ENCODE assay signal across 8 cellular contexts in the genomic region with DNA sequence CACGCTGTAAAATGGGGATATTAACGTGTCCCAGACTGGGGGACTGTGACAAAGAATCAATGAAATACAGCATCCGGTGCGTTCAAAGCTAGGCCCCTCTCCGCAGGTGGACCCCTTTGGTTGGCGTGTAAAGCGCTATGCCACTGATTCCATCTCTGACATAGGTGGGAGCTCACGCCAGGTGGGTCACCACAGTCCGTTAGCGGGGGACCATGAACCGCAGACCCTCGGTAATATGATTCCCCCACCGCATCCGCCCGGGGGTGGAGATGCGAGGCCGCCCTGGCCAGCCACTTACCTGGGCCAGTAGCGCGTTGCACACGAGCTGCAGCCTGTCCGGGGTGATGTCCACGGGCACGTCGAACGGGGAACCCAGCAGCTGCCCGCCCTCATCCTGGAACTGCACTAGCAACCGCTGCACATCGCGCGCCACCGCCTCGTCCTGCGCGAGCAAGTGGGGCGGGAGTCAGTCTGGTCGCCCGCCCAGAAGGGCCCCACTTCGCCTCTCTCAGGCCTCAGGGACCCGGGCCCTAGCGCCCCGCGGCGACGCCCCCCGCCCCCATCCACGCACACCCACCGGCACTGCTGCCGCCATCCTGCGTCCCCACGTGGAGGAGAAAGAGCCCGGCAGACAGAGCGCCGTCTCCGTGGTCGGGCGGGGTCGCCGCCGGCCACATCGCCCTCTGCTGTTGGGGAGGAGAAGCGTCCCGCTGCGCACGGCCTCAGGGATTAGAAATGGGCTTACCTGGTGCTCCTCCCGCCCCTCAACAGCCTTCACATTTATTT. TPM values are rescaled to one million over a fixed set of nuclear protein-coding genes. Genes with fewer than 3 reads are reported as not detected.
DNase-seq lines count a peak whose midpoint lies in the region; ATAC-seq, FAIRE-seq and TF ChIP-seq lines count a peak whose summit lies in the region.

A gene (minus strand): TSS at position 623 of the 786 bp plus-strand sequence. CDS start 28 bp downstream, at position 595.

- FAIRE-seq in small intestine (lab: Jason Lieb, UNC): no peak

- peak within 1 kb of the TSS; percentile 74 for H3K27ac ChIP-seq in WERI-Rb-1
- H3K27ac ChIP-seq in breast epithelium: peak within 1 kb of the TSS in 1 of 2 donors; percentile 14
- no peak within 1 kb of the TSS for H3K27ac ChIP-seq in small intestine (ENCODE audit: low read depth in 1 of 2, low read length in 1 of 2)

- intact Hi-C loops in breast epithelium (cut with DNase I; ENCODE audit: low total_unique reads): no loop called here

- TF ChIP-seq CTCF in WERI-Rb-1 (IDR thresholded peaks at IDR 0.05; ENCODE audit: low read depth, low read length) (peak; percentile 95), breast epithelium (IDR thresholded peaks at IDR 0.05) (peak; percentile 78 to 88 (median 85))

- H3K9me3 ChIP-seq in WERI-Rb-1 (ENCODE audit: severe bottlenecking) (no peaks in the 10 kb centered on the region), breast epithelium (no peaks in the 10 kb centered on the region), small intestine (ENCODE audit: control insufficient read depth, low read depth) (no peaks in the 10 kb centered on the region)

- H3K4me1 ChIP-seq in breast epithelium: peaks cover 0 to 6% of the 10 kb centered on the region in 2 donors
- no peaks in the 10 kb centered on the region for H3K4me1 ChIP-seq in small intestine (ENCODE audit: control insufficient read depth in 2 of 2, insufficient read depth in 1 of 2, low read depth in 1 of 2, low read length in 1 of 2)

- ATAC-seq in GM18511 (IDR thresholded peaks at IDR 0.05; ENCODE audit: unreplicated experiment) (peak; percentile 73), HG03039 (IDR thresholded peaks at IDR 0.05; ENCODE audit: unreplicated experiment) (peak; percentile 80), GM18861 (IDR thresholded peaks at IDR 0.05; ENCODE audit: unreplicated experiment) (no peak)

- H3K36me3 ChIP-seq in WERI-Rb-1 (peaks cover 32% of the 10 kb centered on the region), breast epithelium (no peaks in the 10 kb centered on the region), small intestine (ENCODE audit: control insufficient read depth in 2 of 2, insufficient read depth in 2 of 2, low read length in 2 of 2) (peaks cover 0 to 7% of the 10 kb centered on the region in 2 donors)

- no peak for TF ChIP-seq POLR2A in breast epithelium (IDR thresholded peaks at IDR 0.05)

- H3K4me3 ChIP-seq in WERI-Rb-1 (ENCODE audit: low read depth, low read length) (peak within 1 kb of the TSS; percentile 96), breast epithelium (peak within 1 kb of the TSS; percentile 71 to 95 (median 94)), small intestine (ENCODE audit: low read depth in 1 of 2, low read length in 2 of 2) (peak within 1 kb of the TSS; percentile 71 to 80)

- WGBS in small intestine, 3 donors: 0 to 1% (median 1%) methylated on average over 59 to 65 of the region's 65 CpGs

- H3K27me3 ChIP-seq in WERI-Rb-1 (ENCODE audit: insufficient read depth, low read depth, severe bottlenecking) (no peaks in the 10 kb centered on the region), breast epithelium (no peaks in the 10 kb centered on the region), small intestine (ENCODE audit: control insufficient read depth in 2 of 2, insufficient read depth in 2 of 2, low read length in 2 of 2) (no peaks in the 10 kb centered on the region)

- peak; percentile 76 for DNase-seq in NCI-H2171 (lab: John Stamatoyannopoulos, UW)
- DNase-seq in WERI-Rb-1: peak; percentile 87
- peak; percentile 52 to 81 for DNase-seq in breast epithelium (ENCODE audit: low spot score in 2 of 2)
- peak; percentile 93 for DNase-seq in iPS-NIHi11 (ENCODE audit: low spot score)
- DNase-seq in small intestine: peak; percentile 69

RNA-seq across cellular contexts. Expression of the gene that starts here (rescaled TPM):
- 10 to 100 TPM; 15.2 to 32.1 (median 18.2) TPM for total RNA-seq in breast epithelium
- 10 to 100 TPM in 1 of 3 donors, 1 to 10 TPM in 2; 1.8 to 13.9 (median 3.2) TPM for polyA plus RNA-seq in small intestine
